ENCODE assay signal across 2 cellular contexts in genomic region chr15:37004373-37004869, GRCh38.
A peak's percentile ranks its signal among the peaks of the same experiment; 100 is the strongest.
TF ChIP-seq lines count a peak whose summit lies in the region.

No MANE protein-coding gene starts in this region.

TF ChIP-seq in H1, 55 proteins besides CTCF, POLR2A, EP300 and RAD21:
- no peak for TF ChIP-seq TAF7 (optimal IDR thresholded peaks at IDR 0.05; ENCODE audit: borderline replicate concordance, low read depth, low read length)
- no peak for TF ChIP-seq SIN3A (conservative IDR thresholded peaks at IDR 0.05 in 1 of 2, IDR thresholded peaks at IDR 0.05 in 1 of 2; ENCODE audit: low read depth in 1 of 2, low read length in 2 of 2)
- no peak for TF ChIP-seq ZNF274 (IDR thresholded peaks at IDR 0.05; ENCODE audit: borderline replicate concordance, extremely low read depth, low read length)
- no peak for TF ChIP-seq NANOG (IDR thresholded peaks at IDR 0.05; ENCODE audit: insufficient read depth, low read depth, low read length, poor library complexity, severe bottlenecking)
- no peak for TF ChIP-seq CBX8 (IDR thresholded peaks at IDR 0.05; ENCODE audit: borderline replicate concordance, low read depth, low read length)
- no peak for TF ChIP-seq KDM1A (IDR thresholded peaks at IDR 0.05; ENCODE audit: borderline replicate concordance, low read length)
- no peak for TF ChIP-seq ASH2L (IDR thresholded peaks at IDR 0.05; ENCODE audit: low read length)
- TF ChIP-seq KDM5A (IDR thresholded peaks at IDR 0.05; ENCODE audit: low read length), result no peak
- TF ChIP-seq RBBP5 (IDR thresholded peaks at IDR 0.05; ENCODE audit: borderline replicate concordance, low read depth, low read length), result no peak
- TF ChIP-seq SIRT6 (IDR thresholded peaks at IDR 0.05; ENCODE audit: low read length), result no peak
- TF ChIP-seq EZH2 (IDR thresholded peaks at IDR 0.05; ENCODE audit: low read depth, low read length, severe bottlenecking), result no peak

TF ChIP-seq in neural cell, 6 proteins besides CTCF, POLR2A, EP300 and RAD21:
- TF ChIP-seq POLR2AphosphoS5 (IDR thresholded peaks at IDR 0.05) (peak; percentile 39), SMC3 (conservative IDR thresholded peaks at IDR 0.05; ENCODE audit: poor library complexity) (no peak)
